ENCODE assay signal across 1 cellular context in the genomic region with DNA sequence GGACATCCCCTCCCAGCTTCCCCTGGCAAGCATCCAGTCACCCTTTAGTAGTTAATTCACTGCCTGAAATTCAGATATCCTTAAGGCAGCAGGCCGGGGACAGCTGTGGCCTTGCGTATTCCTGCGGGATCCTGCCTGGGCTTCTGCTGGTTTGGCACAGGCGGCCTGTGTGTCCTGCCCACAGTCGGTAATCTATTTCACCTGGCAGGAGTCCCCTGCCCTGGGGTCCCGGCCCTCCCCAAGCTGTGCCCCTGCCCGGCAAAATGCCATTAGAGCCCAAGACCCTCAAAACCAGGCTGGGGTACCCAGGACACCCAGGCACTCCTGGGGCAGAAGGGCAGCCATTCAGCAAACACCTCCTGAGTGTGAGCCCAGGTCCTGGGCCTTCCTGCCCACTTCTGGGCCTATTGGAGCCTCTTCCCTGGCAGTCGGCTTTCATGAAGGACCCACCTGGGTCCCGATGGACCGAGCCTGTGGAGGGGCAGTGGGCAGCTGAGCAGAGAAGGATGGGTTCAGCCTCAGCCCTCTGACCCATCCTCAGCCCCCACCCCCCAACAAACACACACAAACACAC.
TF ChIP-seq lines count a peak whose summit lies in the region.

No MANE protein-coding gene starts in this region.

TF ChIP-seq in IMR-90, 13 proteins besides CTCF, POLR2A, EP300 and RAD21:
- no peak for TF ChIP-seq NFE2L2 (IDR thresholded peaks at IDR 0.05; ENCODE audit: low read depth, low read length)
- no peak for TF ChIP-seq MAFK (IDR thresholded peaks at IDR 0.05; ENCODE audit: low read depth, low read length)
- TF ChIP-seq, protein P1, sequence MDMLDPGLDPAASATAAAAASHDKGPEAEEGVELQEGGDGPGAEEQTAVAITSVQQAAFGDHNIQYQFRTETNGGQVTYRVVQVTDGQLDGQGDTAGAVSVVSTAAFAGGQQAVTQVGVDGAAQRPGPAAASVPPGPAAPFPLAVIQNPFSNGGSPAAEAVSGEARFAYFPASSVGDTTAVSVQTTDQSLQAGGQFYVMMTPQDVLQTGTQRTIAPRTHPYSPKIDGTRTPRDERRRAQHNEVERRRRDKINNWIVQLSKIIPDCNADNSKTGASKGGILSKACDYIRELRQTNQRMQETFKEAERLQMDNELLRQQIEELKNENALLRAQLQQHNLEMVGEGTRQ (IDR thresholded peaks at IDR 0.05; ENCODE audit: low read depth, low read length), result no peak
- no peak for TF ChIP-seq FOS (IDR thresholded peaks at IDR 0.05; ENCODE audit: low read depth, low read length)
- TF ChIP-seq MXI1 (IDR thresholded peaks at IDR 0.05; ENCODE audit: borderline replicate concordance, low read depth, low read length), result no peak
- TF ChIP-seq RCOR1 (IDR thresholded peaks at IDR 0.05; ENCODE audit: insufficient replicate concordance, low read length), result no peak
- TF ChIP-seq MAZ (IDR thresholded peaks at IDR 0.05; ENCODE audit: borderline replicate concordance, low read depth, low read length), result no peak
- TF ChIP-seq CHD1 (IDR thresholded peaks at IDR 0.05; ENCODE audit: low read depth, low read length), result no peak
TF ChIP-seq in IMR-90: peak in this region for 0.
